In the genomic region with DNA sequence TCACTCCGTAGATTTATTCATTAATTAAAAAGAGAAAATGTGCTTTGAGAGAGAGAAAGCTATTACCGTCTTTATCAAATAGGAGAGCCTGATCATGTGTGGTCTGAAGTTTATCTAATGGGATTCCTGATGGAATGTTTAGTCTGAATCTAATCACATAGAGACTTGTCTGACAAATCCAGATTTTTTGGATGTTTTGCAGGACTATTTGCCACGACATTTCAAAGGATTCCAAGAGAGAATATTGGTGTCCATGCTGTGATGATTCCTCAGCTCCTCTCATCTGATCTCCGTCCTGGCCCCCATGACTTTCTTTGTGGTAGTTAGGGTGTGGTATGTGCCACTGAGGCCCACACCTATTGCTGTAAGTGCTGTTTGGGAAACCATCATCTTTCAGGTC, we compare ENCODE assay signal across 12 cellular contexts. TPM values are rescaled to one million over a fixed set of nuclear protein-coding genes. Genes with fewer than 3 reads are reported as not detected.
DNase-seq lines count a peak whose midpoint lies in the region; ATAC-seq and TF ChIP-seq lines count a peak whose summit lies in the region.
"Had no signal": no experiment of that assay in that cellular context is flagged by ENCODE, and none has a peak within 500 bp of the region (broad histone marks: within the 10 kb centered on the region; RNA-seq: fewer than 3 reads in every experiment).

No MANE protein-coding gene starts in this region.

- peak overlapping the region in 7 of 11 experiments; percentile 3 to 82 (median 66); a peak in 13 of 22 replicates for H3K4me2 ChIP-seq in BLaER1 treated with 17β-estradiol and CSF1 and Interleukin-3, amounts not matched to agents 10 nM and 100 nM
- H3K4me2 ChIP-seq in Karpas-422 (ENCODE audit: low read depth, low read length, poor library complexity, severe bottlenecking) (peak overlapping the region; percentile 15), trophoblast cell (ENCODE audit: low read length) (no peak overlapping the region), mesendoderm (ENCODE audit: low read length) (no peak overlapping the region)

- WGBS in trophoblast cell (ENCODE audit: extremely low coverage, insufficient coverage, insufficient read length), result no CpG with 5 or more reads among the region's 4 CpGs
- WGBS in mesendoderm (ENCODE audit: extremely low coverage, insufficient coverage, low lambda C conversion rate), result no CpG with 5 or more reads among the region's 4 CpGs

- H2BK12ac ChIP-seq in trophoblast cell (ENCODE audit: low read length), result peak overlapping the region; percentile 86

- H3K23ac ChIP-seq in trophoblast cell (ENCODE audit: low read length), result no peak overlapping the region
- H3K23ac ChIP-seq in mesendoderm (ENCODE audit: low read length), result no peak overlapping the region

- peaks cover 0 to 14% (median 0%) of the 10 kb centered on the region in 11 experiments; a peak in 1 of 22 replicates for H3K36me3 ChIP-seq in BLaER1 treated with 17β-estradiol and CSF1 and Interleukin-3, amounts not matched to agents 10 nM and 100 nM
- H3K36me3 ChIP-seq in Karpas-422 (ENCODE audit: insufficient read depth, low read length), result no peaks in the 10 kb centered on the region; the same call in 1 of the 2 replicates
- no peaks in the 10 kb centered on the region; the same call in 1 of the 2 replicates for H3K36me3 ChIP-seq in SJSA1
- no peaks in the 10 kb centered on the region for H3K36me3 ChIP-seq in trophoblast cell (ENCODE audit: control insufficient read depth in 1 of 2, insufficient read depth in 2 of 2, low read length in 2 of 2)
- H3K36me3 ChIP-seq in mesendoderm (ENCODE audit: control insufficient read depth, insufficient read depth, low read length), result no peaks in the 10 kb centered on the region

- H2BK15ac ChIP-seq in mesendoderm (replicated peaks; ENCODE audit: low read depth), result no peak overlapping the region

- H3K4me1 Mint-ChIP-seq in HFFc6 (ENCODE audit: low read depth), result peaks cover 35% of the 10 kb centered on the region

- H2BK120ac ChIP-seq in trophoblast cell (ENCODE audit: insufficient read depth, low read length, poor library complexity) (peak overlapping the region; percentile 15), mesendoderm (ENCODE audit: low read depth, low read length) (no peak overlapping the region)

- H3K4me3 ChIP-seq in BLaER1 treated with 17β-estradiol and CSF1 and Interleukin-3, amounts not matched to agents 10 nM and 100 nM, result no peak overlapping the region
- no peak overlapping the region for H3K4me3 ChIP-seq in Karpas-422 (ENCODE audit: low read length)
- no peak overlapping the region for H3K4me3 ChIP-seq in SJSA1
- H3K4me3 ChIP-seq in trophoblast cell (ENCODE audit: low read depth, low read length), result no peak overlapping the region
- H3K4me3 ChIP-seq in mesendoderm (ENCODE audit: low read length), result no peak overlapping the region

- peak overlapping the region; percentile 13 for H4K91ac ChIP-seq in trophoblast cell (ENCODE audit: low read depth, low read length)

- DNase-seq in Karpas-422 (no peak), SJSA1 (ENCODE audit: low read depth in 1 of 2, low spot score in 2 of 2) (peak; percentile 49 to 70), trophoblast cell (peak; percentile 35 to 80), mesendoderm (no peak), HFFc6 (no peak)

- H3K4me3 Mint-ChIP-seq in HFFc6, result no peak overlapping the region
- H3K4me3 Mint-ChIP-seq: CD4-positive, CD25-positive, alpha-beta regulatory T cell; IgD-negative memory B cell had no signal

- H4K5ac ChIP-seq in mesendoderm (ENCODE audit: low read length), result no peak overlapping the region

- H3K4me1 ChIP-seq in BLaER1 treated with 17β-estradiol and CSF1 and Interleukin-3, amounts not matched to agents 10 nM and 100 nM, result peaks cover 0 to 56% (median 16%) of the 10 kb centered on the region in 10 experiments; a peak in 15 of 20 replicates
- H3K4me1 ChIP-seq in Karpas-422 (ENCODE audit: low read length) (peaks cover 24% of the 10 kb centered on the region), SJSA1 (replicated peaks) (peaks cover 37% of the 10 kb centered on the region), trophoblast cell (ENCODE audit: control insufficient read depth in 1 of 2, insufficient read depth in 2 of 2, low read length in 2 of 2) (peaks cover 0 to 2% of the 10 kb centered on the region in 2 experiments), mesendoderm (ENCODE audit: control insufficient read depth, low read depth, low read length) (peaks cover 2% of the 10 kb centered on the region)

- no peaks in the 10 kb centered on the region for H3K27me3 ChIP-seq in BLaER1 treated with 17β-estradiol and CSF1 and Interleukin-3, amounts not matched to agents 10 nM and 100 nM
- H3K27me3 ChIP-seq in Karpas-422 (ENCODE audit: low read length) (no peaks in the 10 kb centered on the region), SJSA1 (replicated peaks) (no peaks in the 10 kb centered on the region), trophoblast cell (ENCODE audit: insufficient read depth, low read length) (no peaks in the 10 kb centered on the region), mesendoderm (ENCODE audit: insufficient read depth, low read length, poor library complexity) (no peaks in the 10 kb centered on the region)

- H3K27ac ChIP-seq in BLaER1 treated with 17β-estradiol and CSF1 and Interleukin-3, amounts not matched to agents 10 nM and 100 nM, result peak overlapping the region in 5 of 11 experiments; percentile 39 to 71 (median 54); a peak in 10 of 22 replicates
- H3K27ac ChIP-seq in Karpas-422 (ENCODE audit: low read length), result no peak overlapping the region
- H3K27ac ChIP-seq in SJSA1, result peak overlapping the region; percentile 90
- no peak overlapping the region for H3K27ac ChIP-seq in trophoblast cell (ENCODE audit: low read depth, low read length)
- no peak overlapping the region for H3K27ac ChIP-seq in mesendoderm (ENCODE audit: low read depth, low read length)
- H3K27ac ChIP-seq: 22Rv1 had no signal

- peak overlapping the region in 2 of 11 experiments; percentile 14 to 23; a peak in 1 of 22 replicates for H3K9ac ChIP-seq in BLaER1 treated with 17β-estradiol and CSF1 and Interleukin-3, amounts not matched to agents 10 nM and 100 nM
- no peak overlapping the region for H3K9ac ChIP-seq in Karpas-422 (ENCODE audit: low read length)
- no peak overlapping the region for H3K9ac ChIP-seq in trophoblast cell (ENCODE audit: low read length)
- no peak overlapping the region for H3K9ac ChIP-seq in mesendoderm (ENCODE audit: low read length)

- TF ChIP-seq CTCF in HFFc6 (IDR thresholded peaks at IDR 0.05), result no peak

- H3K9me3 Mint-ChIP-seq in HFFc6, result no peaks in the 10 kb centered on the region
- H3K9me3 Mint-ChIP-seq: CD4-positive, CD25-positive, alpha-beta regulatory T cell; IgD-negative memory B cell had no signal

- H3K9me3 ChIP-seq in BLaER1 treated with 17β-estradiol and CSF1 and Interleukin-3, amounts not matched to agents 10 nM and 100 nM (replicated peaks in 1 of 11), result peaks cover 0 to 14% (median 0%) of the 10 kb centered on the region in 11 experiments; a peak in 4 of 22 replicates
- H3K9me3 ChIP-seq in Karpas-422 (ENCODE audit: low read length) (no peaks in the 10 kb centered on the region), SJSA1 (replicated peaks) (no peaks in the 10 kb centered on the region), trophoblast cell (ENCODE audit: insufficient read depth, low read depth, low read length) (peaks cover 1% of the 10 kb centered on the region)

- no peak for ATAC-seq in GM21786 (IDR thresholded peaks at IDR 0.05; ENCODE audit: unreplicated experiment)
- ATAC-seq: HCT116 had no signal

- H3K79me2 ChIP-seq in Karpas-422 (ENCODE audit: low read length), result peaks cover 39% of the 10 kb centered on the region
- H3K79me2 ChIP-seq in trophoblast cell (ENCODE audit: control insufficient read depth, insufficient read depth, low read length, poor library complexity), result no peaks in the 10 kb centered on the region
- no peaks in the 10 kb centered on the region for H3K79me2 ChIP-seq in mesendoderm (ENCODE audit: control insufficient read depth, insufficient read depth, low read length)

- no peak overlapping the region for H2BK5ac ChIP-seq in trophoblast cell (ENCODE audit: low read depth, low read length, poor library complexity)
- H2BK5ac ChIP-seq in mesendoderm (ENCODE audit: low read length), result no peak overlapping the region

- H2AK5ac ChIP-seq in trophoblast cell (ENCODE audit: low read length) (no peak overlapping the region), mesendoderm (ENCODE audit: low read length) (no peak overlapping the region)

- H3K36me3 Mint-ChIP-seq in HFFc6 (ENCODE audit: low read depth), result no peaks in the 10 kb centered on the region

- no peak overlapping the region for H4K8ac ChIP-seq in trophoblast cell (ENCODE audit: low read depth, low read length)
- H4K8ac ChIP-seq in mesendoderm (ENCODE audit: low read depth, low read length), result no peak overlapping the region

- peaks cover 2% of the 10 kb centered on the region; the same call in 1 of the 2 replicates for H3K27me3 Mint-ChIP-seq in HFFc6 (ENCODE audit: insufficient read depth)
- H3K27me3 Mint-ChIP-seq: CD4-positive, CD25-positive, alpha-beta regulatory T cell had no signal

- H3K79me1 ChIP-seq in trophoblast cell (ENCODE audit: low read length) (no peaks in the 10 kb centered on the region), mesendoderm (ENCODE audit: low read length) (no peaks in the 10 kb centered on the region)

- H4K20me1 ChIP-seq in BLaER1 treated with 17β-estradiol and CSF1 and Interleukin-3, amounts not matched to agents 10 nM and 100 nM, result no peaks in the 10 kb centered on the region
- H4K20me1 ChIP-seq in Karpas-422 (ENCODE audit: insufficient read depth, low read depth, low read length), result no peaks in the 10 kb centered on the region

- H4K12ac ChIP-seq in trophoblast cell (ENCODE audit: low read depth, low read length), result no peak overlapping the region

- no peak overlapping the region for H3K14ac ChIP-seq in trophoblast cell (ENCODE audit: low read length)

- no peaks in the 10 kb centered on the region for H3K9me2 ChIP-seq in Karpas-422 (replicated peaks; ENCODE audit: insufficient read depth, low read length)

- no peak overlapping the region for H3K4ac ChIP-seq in trophoblast cell (ENCODE audit: low read depth, low read length)
- no peak overlapping the region for H3K4ac ChIP-seq in mesendoderm (ENCODE audit: low read depth, low read length)

- no peak overlapping the region for H3K56ac ChIP-seq in mesendoderm (ENCODE audit: low read length)

- H3K27ac Mint-ChIP-seq in HFFc6, result no peak overlapping the region
- H3K27ac Mint-ChIP-seq: CD4-positive, CD25-positive, alpha-beta regulatory T cell; IgD-negative memory B cell had no signal

- H2AFZ ChIP-seq in Karpas-422 (ENCODE audit: low read length) (no peak overlapping the region), trophoblast cell (ENCODE audit: insufficient read depth, low read length, poor library complexity) (no peak overlapping the region)

- H3K18ac ChIP-seq in trophoblast cell (ENCODE audit: low read length), result no peak overlapping the region
- no peak overlapping the region for H3K18ac ChIP-seq in mesendoderm (ENCODE audit: low read length)

RNA-seq across cellular contexts. Expression of a gene that starts 20.1 kb away (rescaled TPM):
- 2.0 and 4.3 TPM in 2 replicates for total RNA-seq in Karpas-422 (2014; rRNA removed; shearing (Covaris generic); ENCODE audit: low replicate concordance)
- 22.3 and 29.6 TPM in 2 replicates for total RNA-seq in SJSA1 (2014; rRNA removed; shearing (Covaris generic))
- 43.3 and 45.4 TPM in 2 replicates for polyA plus RNA-seq in trophoblast cell (2013)
- 1.0 TPM for polyA plus RNA-seq in mesendoderm (2013, experiment 1 of 2)
- 1.3 TPM for polyA plus RNA-seq in mesendoderm (2013, experiment 2 of 2)
- total RNA-seq in HFFc6 (2021; fragmentation: NEBNext Ultra II Directional; extraction: Animal tissue kit (Norgen Biotek cat#: 25700)), result 10 to 100 TPM in 1 of 6 experiments, 1 to 10 TPM in 5; 7.1 to 11.6 (median 8.9) TPM
- total RNA-seq: A673 had no signal

RNA-seq across cellular contexts. Expression of a gene that starts 34.6 kb away (rescaled TPM):
- total RNA-seq in Karpas-422 (2014; rRNA removed; shearing (Covaris generic); ENCODE audit: low replicate concordance), result 14.5 and 35.3 TPM in 2 replicates
- 2.6 and 7.5 TPM in 2 replicates for total RNA-seq in SJSA1 (2014; rRNA removed; shearing (Covaris generic))
- polyA plus RNA-seq in trophoblast cell (2013), result 0.47 and 0.58 TPM in 2 replicates
- polyA plus RNA-seq in mesendoderm (2013, experiment 1 of 2), result 0.10 TPM
- polyA plus RNA-seq in mesendoderm (2013, experiment 2 of 2), result 0.06 TPM
- 1 to 10 TPM in 4 of 6 experiments, under 1 TPM in 2; 0.61 to 1.5 (median 1.2) TPM for total RNA-seq in HFFc6 (2021; fragmentation: NEBNext Ultra II Directional; extraction: Animal tissue kit (Norgen Biotek cat#: 25700))
- total RNA-seq: A673 had no signal
- polyA plus RNA-seq: IgD-negative memory B cell had no signal

RNA-seq across cellular contexts. Expression of a gene that starts 35.0 kb away (rescaled TPM):
- total RNA-seq in Karpas-422 (2014; rRNA removed; shearing (Covaris generic); ENCODE audit: low replicate concordance), result 88.7 and 254 TPM in 2 replicates
- total RNA-seq in SJSA1 (2014; rRNA removed; shearing (Covaris generic)), result 198 and 290 TPM in 2 replicates
- polyA plus RNA-seq in trophoblast cell (2013), result 9.6 and 11.0 TPM in 2 replicates
- polyA plus RNA-seq in mesendoderm (2013, experiment 1 of 2), result 1.2 TPM
- 1.2 TPM for polyA plus RNA-seq in mesendoderm (2013, experiment 2 of 2)
- total RNA-seq in HFFc6 (2021; fragmentation: NEBNext Ultra II Directional; extraction: Animal tissue kit (Norgen Biotek cat#: 25700)), result 100 to 1,000 TPM in 4 of 6 experiments, 10 to 100 TPM in 2; 47.7 to 133 (median 121) TPM
- total RNA-seq: A673 had no signal

Comparison
In these comparisons a context has a peak if more than half of its experiments do, and no peak if none do; other contexts are left out.
1. H3K4me2 ChIP-seq: peak in BLaER1 treated with 17β-estradiol and CSF1 and Interleukin-3, amounts not matched to agents 10 nM and 100 nM (7 of 11) and Karpas-422 (single experiment); none in trophoblast cell (single experiment) and mesendoderm (single experiment).
2. DNase-seq: peak in SJSA1 (2 of 2) and trophoblast cell (2 of 2); none in Karpas-422 (single experiment), mesendoderm (single experiment) and HFFc6 (single experiment).